1 cellular context compared by ENCODE assay signal in genomic region chr11:41056892-41057569, GRCh38.
TF ChIP-seq lines count a peak whose summit lies in the region.

No MANE protein-coding gene starts in this region.

TF ChIP-seq in GM23338, 12 proteins besides CTCF, POLR2A, EP300 and RAD21 (continued from another document):
- no peak for TF ChIP-seq ZNF462 (CRISPR knock-in tag; IDR thresholded peaks at IDR 0.05)
- no peak for TF ChIP-seq POLR2AphosphoS5 (IDR thresholded peaks at IDR 0.05; ENCODE audit: low read depth)
- TF ChIP-seq EZH2 (IDR thresholded peaks at IDR 0.05; ENCODE audit: low read depth, unreplicated experiment): no peak
